ENCODE assay signal across 22 cellular contexts in genomic region chr1:114110011-114110410, GRCh38. TPM values are rescaled to one million over a fixed set of nuclear protein-coding genes. Genes with fewer than 3 reads are reported as not detected.
DNase-seq lines count a peak whose midpoint lies in the region; TF ChIP-seq lines count a peak whose summit lies in the region.
"Had no signal": no experiment of that assay in that cellular context is flagged by ENCODE, and none has a peak within 500 bp of the region (broad histone marks: within the 10 kb centered on the region; RNA-seq: fewer than 3 reads in every experiment).

No MANE protein-coding gene starts in this region.

- peaks cover 12% of the 10 kb centered on the region for H3K4me1 Mint-ChIP-seq in activated T-helper 1 cell treated with anti-CD3 and anti-CD28 coated beads, Interleukin-12 subunit alpha, Interleukin-12 subunit beta, Interleukin-2, Interleukin-4 antibody, amounts not matched to agents 30 ng/mL and 10 ng/mL and 1 ng/mL, durations not matched to agents 14 hours and 24 hours and 36 hours (ENCODE audit: low read depth)
- H3K4me1 Mint-ChIP-seq in nephron = peaks cover 57% of the 10 kb centered on the region

- no TSS peak for BruUV-seq in A673 (replicated peaks; lab: Mats Ljungman, UMichigan)

- peak overlapping the region; percentile 5 for H3K27ac Mint-ChIP-seq in activated T-helper 1 cell treated with anti-CD3 and anti-CD28 coated beads, Interleukin-12 subunit alpha, Interleukin-12 subunit beta, Interleukin-2, Interleukin-4 antibody, amounts not matched to agents 30 ng/mL and 10 ng/mL and 1 ng/mL, durations not matched to agents 14 hours and 24 hours and 36 hours
- peak overlapping the region in 2 of 3 experiments; percentile 28 to 78 for H3K27ac Mint-ChIP-seq in nephron
- H3K27ac Mint-ChIP-seq: CD4-positive, CD25-positive, alpha-beta regulatory T cell; CD8-positive, alpha-beta T cell; GM23338; HFFc6 had no signal

- no peak overlapping the region for H3K4me2 ChIP-seq in osteoblast (ENCODE audit: insufficient read depth, low read length)
- H3K4me2 ChIP-seq: GM23338 had no signal

- H3K4me3 ChIP-seq in A673 (ENCODE audit: low read depth, low read length, poor library complexity, severe bottlenecking) (no peak overlapping the region), HEK293 (ENCODE audit: low read depth, low read length) (no peak overlapping the region), osteoblast (ENCODE audit: insufficient read depth, low read length) (no peak overlapping the region)
- H3K4me3 ChIP-seq: GM23338 had no signal

- H3K4me3 Mint-ChIP-seq in activated T-helper 1 cell treated with anti-CD3 and anti-CD28 coated beads, Interleukin-12 subunit alpha, Interleukin-12 subunit beta, Interleukin-2, Interleukin-4 antibody, amounts not matched to agents 30 ng/mL and 10 ng/mL and 1 ng/mL, durations not matched to agents 14 hours and 24 hours and 36 hours = no peak overlapping the region
- no peak overlapping the region for H3K4me3 Mint-ChIP-seq in nephron
- H3K4me3 Mint-ChIP-seq: CD4-positive, CD25-positive, alpha-beta regulatory T cell; CD8-positive, alpha-beta T cell; GM23338; H9; HFFc6 had no signal

- H3K27me3 Mint-ChIP-seq in activated T-helper 1 cell treated with anti-CD3 and anti-CD28 coated beads, Interleukin-12 subunit alpha, Interleukin-12 subunit beta, Interleukin-2, Interleukin-4 antibody, amounts not matched to agents 30 ng/mL and 10 ng/mL and 1 ng/mL, durations not matched to agents 14 hours and 24 hours and 36 hours (ENCODE audit: insufficient read depth) = peaks cover 2% of the 10 kb centered on the region
- no peaks in the 10 kb centered on the region for H3K27me3 Mint-ChIP-seq in nephron (ENCODE audit: low read depth)

- H3K27me3 ChIP-seq in A673 (replicated peaks; ENCODE audit: insufficient read depth, low read depth, low read length, poor library complexity) (no peaks in the 10 kb centered on the region), osteoblast (ENCODE audit: insufficient read depth, low read length) (peaks cover 3% of the 10 kb centered on the region)
- H3K27me3 ChIP-seq: BE2C had no signal

- no peaks in the 10 kb centered on the region for H3K9me3 Mint-ChIP-seq in activated T-helper 1 cell treated with anti-CD3 and anti-CD28 coated beads, Interleukin-12 subunit alpha, Interleukin-12 subunit beta, Interleukin-2, Interleukin-4 antibody, amounts not matched to agents 30 ng/mL and 10 ng/mL and 1 ng/mL, durations not matched to agents 14 hours and 24 hours and 36 hours
- H3K9me3 Mint-ChIP-seq in nephron = no peaks in the 10 kb centered on the region
- H3K9me3 Mint-ChIP-seq: CD8-positive, alpha-beta T cell; GM23338; H9; HFFc6 had no signal

- TF ChIP-seq CTCF in A673 (conservative IDR thresholded peaks at IDR 0.05; ENCODE audit: low read depth, low read length) (no peak), HEK293 (tag by site-specific recombination; IDR thresholded peaks at IDR 0.05) (no peak), nephron (IDR thresholded peaks at IDR 0.05; ENCODE audit: unreplicated experiment in 3 of 3) (no peak), osteoblast (IDR thresholded peaks at IDR 0.05; ENCODE audit: extremely low read depth, low read depth, low read length) (no peak)

- H3K27ac ChIP-seq in A673 (ENCODE audit: low read depth, low read length, poor library complexity, severe bottlenecking) (peak overlapping the region; percentile 40), HEK293 (ENCODE audit: extremely low read depth, low read depth, low read length) (no peak overlapping the region), osteoblast (ENCODE audit: low read depth, low read length) (no peak overlapping the region)
- H3K27ac ChIP-seq: 22Rv1 had no signal

- H3K4me1 ChIP-seq in A673 (ENCODE audit: insufficient read depth, low read length, poor library complexity, severe bottlenecking) (peaks cover 83% of the 10 kb centered on the region), HEK293 (ENCODE audit: control insufficient read depth, insufficient read depth, low read length) (no peaks in the 10 kb centered on the region), osteoblast (ENCODE audit: insufficient read depth, low read length) (no peaks in the 10 kb centered on the region)
- H3K4me1 ChIP-seq: BE2C, Caco-2 had no signal

- CTCF ChIA-PET in A673 (lab: Charles Lee) = no interaction called here
- CTCF ChIA-PET in HEK293 (lab: Yijun Ruan, JAX) = interaction anchor here (1.3 kb wide), 1 partner anchor 13 kb away, joined by 5 read pairs; no protein-coding TSS in a partner anchor

- H3K9me3 ChIP-seq in A673 (ENCODE audit: low read depth, low read length, poor library complexity, severe bottlenecking) (no peaks in the 10 kb centered on the region), HEK293 (ENCODE audit: control insufficient read depth, insufficient read depth, low read depth, low read length) (no peaks in the 10 kb centered on the region), osteoblast (ENCODE audit: low read depth, low read length) (no peaks in the 10 kb centered on the region)
- H3K9me3 ChIP-seq: BE2C, Caco-2 had no signal

- no peaks in the 10 kb centered on the region for H3K79me2 ChIP-seq in osteoblast (ENCODE audit: insufficient read depth, low read length)

- H3K36me3 Mint-ChIP-seq in activated T-helper 1 cell treated with anti-CD3 and anti-CD28 coated beads, Interleukin-12 subunit alpha, Interleukin-12 subunit beta, Interleukin-2, Interleukin-4 antibody, amounts not matched to agents 30 ng/mL and 10 ng/mL and 1 ng/mL, durations not matched to agents 14 hours and 24 hours and 36 hours (ENCODE audit: low read depth) = no peaks in the 10 kb centered on the region
- no peaks in the 10 kb centered on the region for H3K36me3 Mint-ChIP-seq in nephron (ENCODE audit: low read depth)
- H3K36me3 Mint-ChIP-seq: CD4-positive, CD25-positive, alpha-beta regulatory T cell; CD8-positive, alpha-beta T cell had no signal

- H3K36me3 ChIP-seq in A673 (ENCODE audit: insufficient read depth, low read length, poor library complexity, severe bottlenecking) = peaks cover 13% of the 10 kb centered on the region
- no peaks in the 10 kb centered on the region for H3K36me3 ChIP-seq in HEK293 (ENCODE audit: control insufficient read depth in 2 of 2, insufficient read depth in 1 of 2, low read length in 2 of 2)
- H3K36me3 ChIP-seq in osteoblast (ENCODE audit: insufficient read depth, low read length) = no peaks in the 10 kb centered on the region
- H3K36me3 ChIP-seq: BE2C had no signal

- intact Hi-C loops in A673 (cut with micrococcal nuclease; ENCODE audit: unreplicated experiment) = no loop called here
- intact Hi-C loops in activated T-helper 1 cell treated with anti-CD3 and anti-CD28 coated beads, Interleukin-12 subunit alpha, Interleukin-12 subunit beta, Interleukin-2, Interleukin-4 antibody, amounts not matched to agents 30 ng/mL and 10 ng/mL and 1 ng/mL, durations not matched to agents 14 hours and 24 hours and 36 hours (cut with micrococcal nuclease) = no loop called here

- H2AFZ ChIP-seq in osteoblast (ENCODE audit: low read length) = no peak overlapping the region
- H2AFZ ChIP-seq: GM23338 had no signal

- H4K20me1 ChIP-seq in osteoblast (ENCODE audit: insufficient read depth, low read length) = no peaks in the 10 kb centered on the region

- DNase-seq in A673 (ENCODE audit: low spot score) (no peak), GM19238 (ENCODE audit: insufficient read length, low spot score) (no peak), osteoblast (ENCODE audit: insufficient read length, low spot score, missing footprints) (no peak), hypothalamus (lab: John Stamatoyannopoulos, UW) (no peak)
- DNase-seq in activated T-helper 1 cell treated with anti-CD3 and anti-CD28 coated beads, Interleukin-12 subunit alpha, Interleukin-12 subunit beta, Interleukin-2, Interleukin-4 antibody, amounts not matched to agents 30 ng/mL and 10 ng/mL and 1 ng/mL, durations not matched to agents 14 hours and 24 hours and 36 hours (ENCODE audit: low spot score) = no peak
- DNase-seq in effector CD4-positive, alpha-beta T cell = no peak
- DNase-seq: ACHN; AML-193; BE2C; C1 segment of cervical spinal cord; Caco-2; CD4-positive, CD25-positive, alpha-beta regulatory T cell; CD8-positive, alpha-beta T cell; DMS153; DND-41; H9; HFFc6 had no signal

- POLR2A ChIA-PET in A673 (lab: Charles Lee; ENCODE audit: low non-redundant PET) (interaction anchor here (0.6 kb wide), 1 partner anchor 75 kb away, joined by 3 read pairs; no protein-coding TSS in a partner anchor), HEK293 (lab: Yijun Ruan, JAX) (no interaction called here)

TF ChIP-seq in HEK293, 187 proteins besides CTCF, POLR2A, EP300 and RAD21 (continues in another document):
- TF ChIP-seq ZNF473 (tag by site-specific recombination; IDR thresholded peaks at IDR 0.05) (no peak), ZNF394 (tag by site-specific recombination; IDR thresholded peaks at IDR 0.05; ENCODE audit: borderline replicate concordance) (no peak), ZFHX2 (tag by site-specific recombination; conservative IDR thresholded peaks at IDR 0.05) (peak; percentile 50), EGR2 (tag by site-specific recombination; IDR thresholded peaks at IDR 0.05; ENCODE audit: low read depth) (peak; percentile 82), ZNF274 (IDR thresholded peaks at IDR 0.05; ENCODE audit: low read length) (no peak), ZNF274 (tag by site-specific recombination; IDR thresholded peaks at IDR 0.05; ENCODE audit: borderline replicate concordance) (no peak), ZNF549 (tag by site-specific recombination; IDR thresholded peaks at IDR 0.05) (no peak), ZNF114 (tag by site-specific recombination; IDR thresholded peaks at IDR 0.05) (no peak), OVOL3 (tag by site-specific recombination; IDR thresholded peaks at IDR 0.05) (no peak), PATZ1 (tag by site-specific recombination; IDR thresholded peaks at IDR 0.05) (no peak)

RNA-seq across cellular contexts. Expression of gene SYT6, which starts 43.7 kb away (rescaled TPM):
- total RNA-seq in A673 (2021) (66.0 and 71.9 TPM in 2 replicates), osteoblast (0.29 and 0.36 TPM in 2 replicates)
- not detected in 2 replicates for total RNA-seq in activated T-helper 1 cell treated with anti-CD3 and anti-CD28 coated beads, Interleukin-12 subunit alpha, Interleukin-12 subunit beta, Interleukin-2, Interleukin-4 antibody, amounts not matched to agents 30 ng/mL and 10 ng/mL and 1 ng/mL, durations not matched to agents 14 hours and 24 hours and 36 hours
- total RNA-seq: CD8-positive, alpha-beta T cell; H4; HFFc6 had no signal

Comparison
In these comparisons a context has a peak if more than half of its experiments do, and no peak if none do; other contexts are left out.
1. RNA of gene SYT6, which starts 43.7 kb away (total RNA-seq): 66.0 to 71.9 TPM in A673; 0.29 to 0.36 TPM in osteoblast and not detected in activated T-helper 1 cell treated with anti-CD3 and anti-CD28 coated beads, Interleukin-12 subunit alpha, Interleukin-12 subunit beta, Interleukin-2, Interleukin-4 antibody, amounts not matched to agents 30 ng/mL and 10 ng/mL and 1 ng/mL, durations not matched to agents 14 hours and 24 hours and 36 hours; every median in the first group is over 10 times any median in the second.